Comparison of ENCODE assay signal across 3 cellular contexts in the genomic region with DNA sequence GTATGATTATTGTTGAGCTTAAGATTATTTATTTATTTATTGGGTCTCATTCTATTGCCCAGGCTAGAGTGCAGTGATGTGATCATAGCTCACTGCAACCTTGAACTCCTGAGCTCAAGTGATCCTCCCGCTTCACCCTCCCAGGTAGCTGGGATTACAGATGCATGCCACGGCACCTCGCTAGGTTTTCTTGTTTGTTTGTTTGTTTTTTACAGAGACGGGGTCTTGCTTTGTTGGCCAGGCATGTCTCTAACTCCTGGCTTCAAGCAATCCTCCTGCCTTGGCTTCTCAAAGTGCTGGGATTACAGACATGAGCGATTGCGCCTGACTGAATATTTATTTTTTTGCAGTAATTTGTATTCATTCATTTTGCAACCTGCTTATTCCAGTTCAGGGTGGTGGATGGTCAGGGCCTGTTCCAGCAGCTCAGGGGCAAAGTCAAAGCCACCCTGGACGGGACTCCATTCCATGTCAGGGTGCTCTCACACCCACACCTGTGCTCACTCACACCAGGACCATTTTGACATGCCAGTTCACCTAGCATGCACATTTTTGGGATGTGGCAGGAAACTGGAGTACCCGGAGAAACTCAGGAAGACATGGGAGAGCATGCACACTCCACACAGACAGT.
A peak's percentile ranks its signal among the peaks of the same experiment; 100 is the strongest.
TF ChIP-seq lines count a peak whose summit lies in the region.

No MANE protein-coding gene starts in this region.

TF ChIP-seq in IMR-90, 13 proteins besides CTCF, POLR2A, EP300 and RAD21:
- TF ChIP-seq MAZ (IDR thresholded peaks at IDR 0.05; ENCODE audit: borderline replicate concordance, low read depth, low read length) (no peak), MAFK (IDR thresholded peaks at IDR 0.05; ENCODE audit: low read depth, low read length) (no peak), BHLHE40 (IDR thresholded peaks at IDR 0.05; ENCODE audit: low read depth, low read length) (no peak)
- TF ChIP-seq, protein P1, sequence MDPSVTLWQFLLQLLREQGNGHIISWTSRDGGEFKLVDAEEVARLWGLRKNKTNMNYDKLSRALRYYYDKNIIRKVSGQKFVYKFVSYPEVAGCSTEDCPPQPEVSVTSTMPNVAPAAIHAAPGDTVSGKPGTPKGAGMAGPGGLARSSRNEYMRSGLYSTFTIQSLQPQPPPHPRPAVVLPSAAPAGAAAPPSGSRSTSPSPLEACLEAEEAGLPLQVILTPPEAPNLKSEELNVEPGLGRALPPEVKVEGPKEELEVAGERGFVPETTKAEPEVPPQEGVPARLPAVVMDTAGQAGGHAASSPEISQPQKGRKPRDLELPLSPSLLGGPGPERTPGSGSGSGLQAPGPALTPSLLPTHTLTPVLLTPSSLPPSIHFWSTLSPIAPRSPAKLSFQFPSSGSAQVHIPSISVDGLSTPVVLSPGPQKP (IDR thresholded peaks at IDR 0.05; ENCODE audit: borderline replicate concordance, low read depth, low read length) = no peak

TF ChIP-seq in H1, 55 proteins besides CTCF, POLR2A, EP300 and RAD21:
- TF ChIP-seq, protein P2, sequence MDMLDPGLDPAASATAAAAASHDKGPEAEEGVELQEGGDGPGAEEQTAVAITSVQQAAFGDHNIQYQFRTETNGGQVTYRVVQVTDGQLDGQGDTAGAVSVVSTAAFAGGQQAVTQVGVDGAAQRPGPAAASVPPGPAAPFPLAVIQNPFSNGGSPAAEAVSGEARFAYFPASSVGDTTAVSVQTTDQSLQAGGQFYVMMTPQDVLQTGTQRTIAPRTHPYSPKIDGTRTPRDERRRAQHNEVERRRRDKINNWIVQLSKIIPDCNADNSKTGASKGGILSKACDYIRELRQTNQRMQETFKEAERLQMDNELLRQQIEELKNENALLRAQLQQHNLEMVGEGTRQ (IDR thresholded peaks at IDR 0.05; ENCODE audit: low read length) = no peak
- TF ChIP-seq CBX8 (IDR thresholded peaks at IDR 0.05; ENCODE audit: borderline replicate concordance, low read depth, low read length) (no peak), JUN (IDR thresholded peaks at IDR 0.05; ENCODE audit: low read depth, low read length) (no peak)
TF ChIP-seq in H1: peak in this region for 0.

TF ChIP-seq in liver, 16 proteins besides CTCF, POLR2A, EP300 and RAD21:
- TF ChIP-seq EGR1 (IDR thresholded peaks at IDR 0.05; ENCODE audit: low read depth in 2 of 2) (no peak), RXRA (IDR thresholded peaks at IDR 0.05) (peak in 1 of 2 donors; percentile 13), REST (IDR thresholded peaks at IDR 0.05) (no peak), YY1 (IDR thresholded peaks at IDR 0.05) (no peak), FOXA2 (IDR thresholded peaks at IDR 0.05) (no peak), HNF4A (conservative IDR thresholded peaks at IDR 0.05) (peak; percentile 56 to 74), HNF4G (IDR thresholded peaks at IDR 0.05) (no peak), FOXA1 (IDR thresholded peaks at IDR 0.05) (no peak), GABPA (IDR thresholded peaks at IDR 0.05 in 1 of 2, conservative IDR thresholded peaks at IDR 0.05 in 1 of 2) (no peak)
- TF ChIP-seq, protein P3, sequence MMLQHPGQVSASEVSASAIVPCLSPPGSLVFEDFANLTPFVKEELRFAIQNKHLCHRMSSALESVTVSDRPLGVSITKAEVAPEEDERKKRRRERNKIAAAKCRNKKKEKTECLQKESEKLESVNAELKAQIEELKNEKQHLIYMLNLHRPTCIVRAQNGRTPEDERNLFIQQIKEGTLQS (IDR thresholded peaks at IDR 0.05) = no peak
